ENCODE assay signal across 12 cellular contexts in genomic region chr5:55603947-55604346, GRCh38.
DNase-seq lines count a peak whose midpoint lies in the region; ATAC-seq and TF ChIP-seq lines count a peak whose summit lies in the region.
"Had no signal": no experiment of that assay in that cellular context is flagged by ENCODE, and none has a peak within 500 bp of the region (broad histone marks: within the 10 kb centered on the region; RNA-seq: fewer than 3 reads in every experiment).

No MANE protein-coding gene starts in this region.

- H3K4me1 Mint-ChIP-seq in GM23338, result peaks cover 33% of the 10 kb centered on the region

- H3K27ac Mint-ChIP-seq in GM23338, result no peak overlapping the region; the same call in 1 of the 2 replicates

- peak; percentile 13 to 48; a peak in 3 of 4 replicates for TF ChIP-seq CTCF in GM23338 (conservative IDR thresholded peaks at IDR 0.05; ENCODE audit: low read depth in 2 of 2)
- peak in 1 of 4 experiments; percentile 18 for TF ChIP-seq CTCF in gastroesophageal sphincter (IDR thresholded peaks at IDR 0.05)
- TF ChIP-seq CTCF in smooth muscle cell (IDR thresholded peaks at IDR 0.05; ENCODE audit: borderline replicate concordance, insufficient read depth, poor library complexity, severe bottlenecking), result no peak

- H3K4me2 ChIP-seq in GM23338, result no peak overlapping the region
- H3K4me2 ChIP-seq in smooth muscle cell, result peak overlapping the region; percentile 58

- H3K9me2 ChIP-seq in GM23338 (ENCODE audit: insufficient read depth), result no peaks in the 10 kb centered on the region

- TF ChIP-seq EP300 in gastroesophageal sphincter (IDR thresholded peaks at IDR 0.05), result no peak

- H3K27ac ChIP-seq in GM23338 (ENCODE audit: low read depth) (no peak overlapping the region), gastroesophageal sphincter (peak overlapping the region; percentile 50 to 100 (median 90)), smooth muscle cell (ENCODE audit: low read depth) (peak overlapping the region; percentile 92)
- H3K27ac ChIP-seq: HL-60 had no signal

- WGBS in gastroesophageal sphincter (ENCODE audit: low coverage in 1 of 2), 2 donors, result 44 to 48% methylated on average over 5 of the region's 5 CpGs
- WGBS in smooth muscle cell (ENCODE audit: low lambda C conversion rate), result 86% methylated on average over 5 of the region's 5 CpGs

- no peak for DNase-seq in GM23338 (ENCODE audit: low spot score)
- DNase-seq in smooth muscle cell (lab: John Stamatoyannopoulos, UW; ENCODE audit: unreplicated experiment), result no peak
- no peak for DNase-seq in GOT3 (lab: John Stamatoyannopoulos, UW)
- DNase-seq in NCI-H146 treated with DMSO at 0.1 percent for 48 hours (lab: John Stamatoyannopoulos, UW; ENCODE audit: unreplicated experiment), result no peak
- no peak for DNase-seq in NCI-H1092 treated with DMSO at 0.1 percent for 48 hours (lab: John Stamatoyannopoulos, UW)
- DNase-seq: activated CD4-positive, alpha-beta T cell treated with anti-CD3 and anti-CD28 coated beads for 4 hours; NCI-H510A; stimulated activated CD4-positive, alpha-beta T cell treated with anti-CD3 and anti-CD28 coated beads, Interleukin-2, amount 100 ng/mL, for 24 hours had no signal

- H3K27me3 ChIP-seq in GM23338 (ENCODE audit: insufficient read depth) (no peaks in the 10 kb centered on the region), gastroesophageal sphincter (no peaks in the 10 kb centered on the region), smooth muscle cell (ENCODE audit: low read depth) (no peaks in the 10 kb centered on the region)

- H3F3A ChIP-seq in GM23338 (replicated peaks; ENCODE audit: low read depth) (no peaks in the 10 kb centered on the region), smooth muscle cell (ENCODE audit: low read depth) (peaks cover 41% of the 10 kb centered on the region)

- H3K9me3 ChIP-seq in gastroesophageal sphincter (no peaks in the 10 kb centered on the region), smooth muscle cell (replicated peaks; ENCODE audit: low read depth) (no peaks in the 10 kb centered on the region)

- no peak overlapping the region for H3K4me3 Mint-ChIP-seq in GM23338

- H4K20me1 ChIP-seq in GM23338 (replicated peaks; ENCODE audit: insufficient read depth) (no peaks in the 10 kb centered on the region), smooth muscle cell (ENCODE audit: low read depth) (no peaks in the 10 kb centered on the region)

- H3K4me3 ChIP-seq in GM23338, result no peak overlapping the region
- no peak overlapping the region for H3K4me3 ChIP-seq in gastroesophageal sphincter
- H3K4me3 ChIP-seq in smooth muscle cell, result no peak overlapping the region

- peaks cover 5% of the 10 kb centered on the region for H3K27me3 Mint-ChIP-seq in GM23338 (ENCODE audit: insufficient read depth, low read depth, poor library complexity)

- H3K79me2 ChIP-seq in GM23338 (replicated peaks; ENCODE audit: insufficient read depth), result no peaks in the 10 kb centered on the region
- no peaks in the 10 kb centered on the region for H3K79me2 ChIP-seq in smooth muscle cell (ENCODE audit: low read depth)

- no peak for TF ChIP-seq POLR2A in gastroesophageal sphincter (IDR thresholded peaks at IDR 0.05)

- H3K36me3 Mint-ChIP-seq in GM23338 (ENCODE audit: low read depth), result no peaks in the 10 kb centered on the region

- H3K36me3 ChIP-seq in GM23338 (ENCODE audit: insufficient read depth) (no peaks in the 10 kb centered on the region), gastroesophageal sphincter (no peaks in the 10 kb centered on the region), smooth muscle cell (ENCODE audit: low read depth) (no peaks in the 10 kb centered on the region)

- ATAC-seq in GM23338, result no peak
- ATAC-seq in SK-N-SH treated with all-trans-retinoic acid at 6 μM for 48 hours, result peak; percentile 5
- no peak for ATAC-seq in gastroesophageal sphincter
- ATAC-seq in GM21825 (IDR thresholded peaks at IDR 0.05; ENCODE audit: unreplicated experiment), result no peak

- peak overlapping the region; percentile 28 for H3K9ac ChIP-seq in smooth muscle cell (ENCODE audit: low read depth)

- H2AFZ ChIP-seq in GM23338 (0 out of 2 replicates have a peak overlapping the region, but pooled peaks have one; percentile 4), smooth muscle cell (ENCODE audit: low read depth) (no peak overlapping the region)

- H3K4me1 ChIP-seq in GM23338 (ENCODE audit: insufficient read depth) (peaks cover 27% of the 10 kb centered on the region), gastroesophageal sphincter (peaks cover 24 to 61% (median 26%) of the 10 kb centered on the region in 3 donors), smooth muscle cell (ENCODE audit: low read depth) (peaks cover 40% of the 10 kb centered on the region)

- no peaks in the 10 kb centered on the region for H3K9me3 Mint-ChIP-seq in GM23338

TF ChIP-seq in GM23338, 12 proteins besides CTCF, POLR2A, EP300 and RAD21:
- TF ChIP-seq ZNF114 (CRISPR knock-in tag; IDR thresholded peaks at IDR 0.05), result no peak
- TF ChIP-seq EZH2 (IDR thresholded peaks at IDR 0.05; ENCODE audit: low read depth, unreplicated experiment), result no peak

TF ChIP-seq in SK-N-SH treated with all-trans-retinoic acid at 6 μM for 48 hours, 23 proteins besides CTCF, POLR2A, EP300 and RAD21:
- TF ChIP-seq BACH2 (CRISPR knock-in tag; IDR thresholded peaks at IDR 0.05; ENCODE audit: borderline replicate concordance), result no peak
- TF ChIP-seq ZNF565 (CRISPR knock-in tag; conservative IDR thresholded peaks at IDR 0.05; ENCODE audit: low read depth), result no peak
- 0 out of 2 replicates have a peak, but pooled peaks have one; percentile 54 for TF ChIP-seq CSDC2 (CRISPR knock-in tag; IDR thresholded peaks at IDR 0.05)
TF ChIP-seq in SK-N-SH treated with all-trans-retinoic acid at 6 μM for 48 hours: peak in this region for 1.
